Comparison of ENCODE assay signal across 8 cellular contexts in genomic region chr12:96061864-96062453, GRCh38. TPM values are rescaled to one million over a fixed set of nuclear protein-coding genes. Genes with fewer than 3 reads are reported as not detected.
DNase-seq lines count a peak whose midpoint lies in the region; ATAC-seq and TF ChIP-seq lines count a peak whose summit lies in the region.

No MANE protein-coding gene starts in this region.

- DNase-seq in DMS53 (lab: John Stamatoyannopoulos, UW) (peak; percentile 93), LHCN-M2 (ENCODE audit: low read depth) (peak; percentile 85), SJCRH30 (peak; percentile 69 to 89), glomerular visceral epithelial cell (ENCODE audit: extremely low spot score) (peak; percentile 76), posterior cingulate gyrus (peak in 8 of 10 donors; percentile 23 to 92 (median 65)), uterus (peak; percentile 69 to 76)
- peak; percentile 52 for DNase-seq in activated gamma-delta T cell treated with anti-CD3 and anti-CD28 coated beads, Interleukin-2, amount 50 U/mL, for 16 hours (ENCODE audit: low read depth)

- H3K36me3 ChIP-seq in SJCRH30 (no peaks in the 10 kb centered on the region), uterus (no peaks in the 10 kb centered on the region)

- peak; percentile 76 to 89 (median 86) for TF ChIP-seq CTCF in uterus (IDR thresholded peaks at IDR 0.05)

- no peak overlapping the region for H3K27ac ChIP-seq in SJCRH30
- H3K27ac ChIP-seq in uterus = peak overlapping the region in 1 of 2 donors; percentile 21

- no peak overlapping the region for H3K4me3 ChIP-seq in SJCRH30
- H3K4me3 ChIP-seq in uterus = no peak overlapping the region

- peak; percentile 72 for ATAC-seq in GM21619 (IDR thresholded peaks at IDR 0.05; ENCODE audit: unreplicated experiment)

- no peaks in the 10 kb centered on the region for H3K9me3 ChIP-seq in SJCRH30 (replicated peaks)
- H3K9me3 ChIP-seq in uterus = no peaks in the 10 kb centered on the region

- H3K4me1 ChIP-seq in SJCRH30 (0 out of 2 replicates have a peak, but pooled peaks cover 3% of the 10 kb centered on the region), uterus (no peaks in the 10 kb centered on the region)

- H3K27me3 ChIP-seq in SJCRH30 (no peaks in the 10 kb centered on the region), uterus (no peaks in the 10 kb centered on the region)

- intact Hi-C loops in posterior cingulate gyrus (cut with DNase I) (loop anchor here (1.0 to 10.0 kb wide), 3 partner anchors 69 to 454 kb away; partner anchors contain the start of gene CDK17), uterus (cut with DNase I; ENCODE audit: low total_unique reads) (loop anchor here (10.0 kb wide), 2 partner anchors 153 to 453 kb away; no protein-coding TSS in a partner anchor)

- TF ChIP-seq POLR2A in uterus (IDR thresholded peaks at IDR 0.05) = no peak

RNA-seq across cellular contexts. Expression of gene LTA4H, which starts 26.6 kb away (rescaled TPM):
- total RNA-seq in LHCN-M2 (2014; rRNA removed) = 82.0 and 92.0 TPM in 2 replicates
- 42.2 TPM for polyA plus RNA-seq in LHCN-M2 (2012)
- total RNA-seq in SJCRH30 (2014; rRNA removed; shearing (Covaris generic)) = 78.9 and 85.6 TPM in 2 replicates
- 100 to 1,000 TPM in 1 of 4 donors, 10 to 100 TPM in 3; 52.9 to 121 (median 70.9) TPM for total RNA-seq in uterus
